10 cellular contexts compared by ENCODE assay signal in the genomic region with DNA sequence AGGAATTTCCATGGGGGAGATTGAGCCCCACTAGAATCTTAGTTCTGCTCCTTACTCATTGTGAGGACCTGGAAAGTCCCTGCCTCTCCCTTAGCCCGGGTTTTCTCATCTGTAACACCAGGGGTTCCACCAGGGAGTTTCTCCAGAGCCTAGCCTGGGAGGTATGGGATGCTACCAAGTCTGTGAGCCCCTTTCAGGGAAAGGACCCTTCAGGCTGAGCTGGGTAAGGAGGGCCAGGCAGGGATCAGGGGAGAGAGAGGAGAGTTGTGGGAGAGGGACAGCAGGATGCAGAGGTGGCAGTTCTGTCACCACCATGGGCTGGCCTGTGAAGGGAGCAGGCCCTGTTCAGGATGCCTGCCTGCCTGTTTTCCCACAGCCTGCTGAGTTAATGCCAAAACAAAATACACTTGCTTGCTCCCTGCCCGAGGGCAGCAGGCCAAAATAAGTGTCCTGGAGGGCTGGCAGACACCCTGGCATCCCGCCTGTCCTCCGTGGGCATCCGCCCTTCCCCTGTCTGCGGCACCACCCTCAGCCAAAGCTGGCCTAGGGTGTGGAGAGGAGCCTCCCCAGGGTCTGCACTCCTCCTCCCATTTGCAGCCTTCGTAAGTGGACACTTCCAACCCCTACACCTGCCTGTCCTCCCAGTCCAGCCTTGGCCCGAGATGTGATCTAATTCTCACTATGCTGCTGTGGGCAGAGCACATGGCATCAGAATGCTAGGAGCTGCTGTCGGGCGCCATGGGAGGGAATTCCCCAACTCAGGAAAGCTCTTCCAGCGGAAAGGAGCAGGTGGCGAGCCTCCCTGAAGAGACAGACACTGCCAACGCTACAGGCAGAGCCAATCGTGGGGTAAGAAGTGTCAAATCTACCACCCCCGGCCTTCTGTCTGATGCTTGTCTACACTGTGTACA. TPM values are rescaled to one million over a fixed set of nuclear protein-coding genes. Genes with fewer than 3 reads are reported as not detected.
DNase-seq lines count a peak whose midpoint lies in the region; ATAC-seq, FAIRE-seq and TF ChIP-seq lines count a peak whose summit lies in the region.
"Had no signal": no experiment of that assay in that cellular context is flagged by ENCODE, and none has a peak within 500 bp of the region (broad histone marks: within the 10 kb centered on the region; RNA-seq: fewer than 3 reads in every experiment).

No MANE protein-coding gene starts in this region.

- peak overlapping the region; percentile 16 to 58; a peak in 1 of 4 replicates for H4K8ac ChIP-seq in IMR-90 (ENCODE audit: low read depth in 2 of 2, low read length in 2 of 2)
- no peak overlapping the region for H4K8ac ChIP-seq in mesenchymal stem cell (ENCODE audit: low read length)

- CTCF ChIA-PET in IMR-90 (lab: Yijun Ruan, JAX) = no interaction called here
- CTCF ChIA-PET in GM12878 (lab: Yijun Ruan, JAX) = interaction anchor here (0.9 to 8.9 kb wide), 7 partner anchors 10 to 100 kb away, joined by 3 to 98 read pairs (median 5); no protein-coding TSS in a partner anchor
- CTCF ChIA-PET in activated naive CD4-positive, alpha-beta T cell treated with anti-CD3 and anti-CD28 coated beads, Interleukin-2, amount 10 ng/mL, durations not matched to agents 7 days and 5 days (lab: Charles Lee) = interaction anchor here (1.6 kb wide), 1 partner anchor 15 kb away, joined by 4 read pairs; no protein-coding TSS in a partner anchor

- peaks cover under 1% of the 10 kb centered on the region for H3K27me3 Mint-ChIP-seq in activated naive CD4-positive, alpha-beta T cell treated with anti-CD3 and anti-CD28 coated beads, Interleukin-2, amount 10 ng/mL, durations not matched to agents 7 days and 5 days

- H3K18ac ChIP-seq in IMR-90 (ENCODE audit: low read depth, low read length) (no peak overlapping the region), mesenchymal stem cell (ENCODE audit: low read depth in 1 of 2, low read length in 2 of 2) (no peak overlapping the region)

- in situ Hi-C loops in IMR-90 (cut with MboI; ENCODE audit: low sequenced_read_pairs) (loop anchor here (10.0 kb wide), 1 partner anchor 423 kb away; no protein-coding TSS in a partner anchor), GM12878 (cut with MboI) (no loop called here)

- peaks cover 13% of the 10 kb centered on the region for H3K4me1 ChIP-seq in IMR-90 (ENCODE audit: control insufficient read depth, insufficient read depth, low read length)
- H3K4me1 ChIP-seq in GM12878 (ENCODE audit: control insufficient read depth, insufficient read depth, low read length) = peaks cover 85% of the 10 kb centered on the region
- peaks cover 17% of the 10 kb centered on the region for H3K4me1 ChIP-seq in mesenchymal stem cell (ENCODE audit: control insufficient read depth, insufficient read depth, low read depth, low read length)

- intact Hi-C loops in IMR-90 (cut with micrococcal nuclease) (no loop called here), GM12878 (cut with micrococcal nuclease; ENCODE audit: unreplicated experiment) (no loop called here)

- SMC1A ChIA-PET in GM12878 (lab: Charles Lee; ENCODE audit: uncharacterized antibody, unreplicated experiment) = interaction anchor here (1.1 to 37.3 kb wide), 2 partner anchors 10 to 21 kb away, joined by 3 to 926 read pairs; no protein-coding TSS in a partner anchor

- H3K23ac ChIP-seq in IMR-90 (ENCODE audit: low read depth, low read length) (peak overlapping the region; percentile 88; the same call in 1 of the 2 replicates), mesenchymal stem cell (ENCODE audit: low read length in 2 of 2) (peak overlapping the region in 1 of 2 experiments; percentile 37)

- H3K36me3 ChIP-seq in IMR-90 (ENCODE audit: control insufficient read depth, insufficient read depth, low read length) = no peaks in the 10 kb centered on the region
- no peaks in the 10 kb centered on the region for H3K36me3 ChIP-seq in GM12878 (ENCODE audit: control insufficient read depth in 2 of 2, insufficient read depth in 2 of 2, low read length in 1 of 2)
- H3K36me3 ChIP-seq in mesenchymal stem cell (ENCODE audit: control insufficient read depth in 1 of 2, insufficient read depth in 2 of 2, low read depth in 1 of 2, low read length in 2 of 2) = no peaks in the 10 kb centered on the region

- H3K9me3 ChIP-seq in IMR-90 (ENCODE audit: control insufficient read depth, insufficient read depth, low read length) (no peaks in the 10 kb centered on the region), GM12878 (replicated peaks; ENCODE audit: control insufficient read depth, insufficient read depth, low read length) (no peaks in the 10 kb centered on the region), mesenchymal stem cell (ENCODE audit: control insufficient read depth, low read length) (no peaks in the 10 kb centered on the region)

- H3K4ac ChIP-seq in IMR-90 (ENCODE audit: low read depth, low read length) = peak overlapping the region; percentile 85
- no peak overlapping the region for H3K4ac ChIP-seq in mesenchymal stem cell (ENCODE audit: low read depth in 1 of 2, low read length in 2 of 2)

- no TSS peak for BruUV-seq in IMR-90 (replicated peaks; lab: Mats Ljungman, UMichigan)
- BruUV-seq in GM12878 (replicated peaks; lab: Mats Ljungman, UMichigan) = no TSS peak

- RAD21 ChIA-PET in GM12878 (lab: Charles Lee; ENCODE audit: unreplicated experiment) = interaction anchor here (0.6 to 22.1 kb wide), 8 partner anchors 8 to 418 kb away, joined by 3 to 441 read pairs (median 3); no protein-coding TSS in a partner anchor

- H4K20me1 ChIP-seq in IMR-90 (ENCODE audit: insufficient read depth, low read length) (no peaks in the 10 kb centered on the region), GM12878 (ENCODE audit: control insufficient read depth, insufficient read depth) (no peaks in the 10 kb centered on the region)

- 86% methylated on average over 1 of the region's 15 CpGs; no CpG with 5 or more reads in 1 of the 2 experiments for WGBS in IMR-90 (ENCODE audit: extremely low coverage in 2 of 2, insufficient read length in 1 of 2), 2 experiments
- 82% methylated on average over 15 of the region's 15 CpGs for WGBS in GM12878 (ENCODE audit: insufficient coverage, insufficient replicate concordance, low lambda C conversion rate, missing lambda C conversion rate)
- 88% methylated on average over 10 of the region's 15 CpGs for WGBS in mesenchymal stem cell

- H4K91ac ChIP-seq in IMR-90 (ENCODE audit: insufficient read depth, low read depth, low read length) (peak overlapping the region; percentile 61), mesenchymal stem cell (ENCODE audit: low read length) (peak overlapping the region; percentile 31)

- TF ChIP-seq EP300 in GM12878 (IDR thresholded peaks at IDR 0.05; ENCODE audit: borderline replicate concordance in 1 of 2, control insufficient read depth in 1 of 2, low read depth in 2 of 2, low read length in 2 of 2) = peak; percentile 32 to 60; a peak in 1 of 4 replicates

- H2AK5ac ChIP-seq in IMR-90 (ENCODE audit: low read depth, low read length) (peak overlapping the region; percentile 69), mesenchymal stem cell (ENCODE audit: low read length, severe bottlenecking) (peak overlapping the region; percentile 31)

- H2BK20ac ChIP-seq in IMR-90 (ENCODE audit: low read depth, low read length) = no peak overlapping the region; the same call in 1 of the 2 replicates

- H3K14ac ChIP-seq in IMR-90 (replicated peaks; ENCODE audit: low read depth, low read length) = 0 out of 2 replicates have a peak overlapping the region, but pooled peaks have one; percentile 65
- peak overlapping the region in 1 of 2 experiments; percentile 35 for H3K14ac ChIP-seq in mesenchymal stem cell (ENCODE audit: low read length in 2 of 2)

- H4K5ac ChIP-seq in IMR-90 (ENCODE audit: low read depth, low read length) = peak overlapping the region; percentile 10; the same call in 1 of the 2 replicates

- no peak for TF ChIP-seq RAD21 in IMR-90 (IDR thresholded peaks at IDR 0.05; ENCODE audit: low read length)
- no peak for TF ChIP-seq RAD21 in GM12878 (IDR thresholded peaks at IDR 0.05; ENCODE audit: insufficient read depth, low read depth, low read length)

- ATAC-seq in IMR-90 (ENCODE audit: low read depth) = no peak
- ATAC-seq in GM12878 = peak; percentile 35
- ATAC-seq: CD8-positive, alpha-beta T cell had no signal

- H3K36me3 Mint-ChIP-seq in activated naive CD4-positive, alpha-beta T cell treated with anti-CD3 and anti-CD28 coated beads, Interleukin-2, amount 10 ng/mL, durations not matched to agents 7 days and 5 days = no peaks in the 10 kb centered on the region
- H3K36me3 Mint-ChIP-seq: CD8-positive, alpha-beta T cell had no signal

- no peak overlapping the region for H3K27ac Mint-ChIP-seq in activated naive CD4-positive, alpha-beta T cell treated with anti-CD3 and anti-CD28 coated beads, Interleukin-2, amount 10 ng/mL, durations not matched to agents 7 days and 5 days
- H3K27ac Mint-ChIP-seq: CD8-positive, alpha-beta T cell had no signal

- H3K9me3 Mint-ChIP-seq in activated naive CD4-positive, alpha-beta T cell treated with anti-CD3 and anti-CD28 coated beads, Interleukin-2, amount 10 ng/mL, durations not matched to agents 7 days and 5 days = no peaks in the 10 kb centered on the region
- H3K9me3 Mint-ChIP-seq: CD8-positive, alpha-beta T cell had no signal

- no peak overlapping the region for H3K4me2 ChIP-seq in IMR-90 (ENCODE audit: low read depth, low read length)
- H3K4me2 ChIP-seq in GM12878 (ENCODE audit: control insufficient read depth, insufficient read depth) = peak overlapping the region; percentile 60
- H3K4me2 ChIP-seq in mesenchymal stem cell (ENCODE audit: low read length, poor library complexity, severe bottlenecking) = no peak overlapping the region

- H2BK120ac ChIP-seq in IMR-90 (ENCODE audit: low read depth, low read length) = peak overlapping the region; percentile 77
- H2BK120ac ChIP-seq in mesenchymal stem cell (ENCODE audit: low read depth, low read length) = no peak overlapping the region

- no peak overlapping the region for H3K56ac ChIP-seq in IMR-90 (ENCODE audit: extremely low read depth, insufficient read depth, low read length)

- POLR2A ChIA-PET in IMR-90 (lab: Charles Lee; ENCODE audit: unreplicated experiment) (no interaction called here), GM12878 (lab: Charles Lee) (interaction anchor here (2.2 to 18.6 kb wide), 2 partner anchors 11 to 14 kb away, joined by 7 to 384 read pairs; no protein-coding TSS in a partner anchor)

- H3K27me3 ChIP-seq in IMR-90 (ENCODE audit: control insufficient read depth, insufficient read depth, low read length) (no peaks in the 10 kb centered on the region), GM12878 (replicated peaks in 1 of 2; ENCODE audit: control insufficient read depth in 2 of 2, insufficient read depth in 2 of 2, low read length in 1 of 2) (no peaks in the 10 kb centered on the region), mesenchymal stem cell (ENCODE audit: control insufficient read depth in 1 of 2, insufficient read depth in 1 of 2, low read length in 2 of 2) (no peaks in the 10 kb centered on the region)

- H3K27ac ChIP-seq in IMR-90 (ENCODE audit: insufficient read depth, low read length) (no peak overlapping the region), GM12878 (ENCODE audit: control insufficient read depth, insufficient read depth) (peak overlapping the region; percentile 80), mesenchymal stem cell (ENCODE audit: low read length, poor library complexity, severe bottlenecking) (peak overlapping the region; percentile 27)

- H2BK15ac ChIP-seq in IMR-90 (ENCODE audit: low read depth, low read length) = peak overlapping the region; percentile 42; the same call in 1 of the 3 replicates
- H2BK15ac ChIP-seq in mesenchymal stem cell (ENCODE audit: low read depth, poor library complexity, severe bottlenecking) = no peak overlapping the region

- peak overlapping the region in 1 of 2 experiments; percentile 47 for H2BK12ac ChIP-seq in mesenchymal stem cell (ENCODE audit: low read length in 2 of 2)

- no peak overlapping the region for H3K4me3 Mint-ChIP-seq in activated naive CD4-positive, alpha-beta T cell treated with anti-CD3 and anti-CD28 coated beads, Interleukin-2, amount 10 ng/mL, durations not matched to agents 7 days and 5 days
- H3K4me3 Mint-ChIP-seq: CD8-positive, alpha-beta T cell had no signal

- DNase-seq in A172 (ENCODE audit: low spot score) (peak; percentile 54), IMR-90 (no peak), GM12878 (ENCODE audit: low read depth, low spot score) (no peak), mesenchymal stem cell (no peak), ecto neural progenitor cell (ENCODE audit: low spot score) (no peak), HTR-8/SVneo (ENCODE audit: insufficient read length, low spot score) (no peak)
- DNase-seq in central memory CD4-positive, alpha-beta T cell = no peak
- no peak for DNase-seq in activated naive CD4-positive, alpha-beta T cell treated with anti-CD3 and anti-CD28 coated beads, Interleukin-2, amount 10 ng/mL, durations not matched to agents 7 days and 5 days
- DNase-seq: activated naive CD4-positive, alpha-beta T cell treated with anti-CD3 and anti-CD28 coated beads, Interleukin-2, amount 50 U/mL, for 16 hours had no signal

- TF ChIP-seq CTCF in IMR-90 (conservative IDR thresholded peaks at IDR 0.05; ENCODE audit: low read depth, low read length) = no peak
- TF ChIP-seq CTCF in GM12878 (IDR thresholded peaks at IDR 0.05 in 2 of 3, conservative IDR thresholded peaks at IDR 0.05 in 1 of 3; ENCODE audit: control insufficient read depth in 2 of 3, extremely low read depth in 1 of 3, insufficient read depth in 1 of 3, low read depth in 3 of 3, low read length in 3 of 3) = no peak

- no peak for TF ChIP-seq POLR2A in IMR-90 (IDR thresholded peaks at IDR 0.05; ENCODE audit: low read depth, low read length)
- TF ChIP-seq POLR2A in GM12878 (IDR thresholded peaks at IDR 0.05; ENCODE audit: low read depth, low read length) = no peak

- H3K9ac ChIP-seq in IMR-90 (ENCODE audit: low read depth, low read length) (no peak overlapping the region), GM12878 (ENCODE audit: control insufficient read depth, insufficient read depth, low read length) (peak overlapping the region; percentile 50), mesenchymal stem cell (ENCODE audit: low read length) (no peak overlapping the region)

- no peak overlapping the region for H3K4me3 ChIP-seq in IMR-90 (ENCODE audit: insufficient read depth, low read depth, low read length)
- no peak overlapping the region for H3K4me3 ChIP-seq in GM12878
- no peak overlapping the region for H3K4me3 ChIP-seq in mesenchymal stem cell (ENCODE audit: insufficient read depth in 1 of 2, low read depth in 1 of 2, low read length in 2 of 2)

- H2BK5ac ChIP-seq in IMR-90 (ENCODE audit: low read depth, low read length, poor library complexity, severe bottlenecking) (no peak overlapping the region), mesenchymal stem cell (ENCODE audit: low read depth, low read length, poor library complexity, severe bottlenecking) (no peak overlapping the region)

- peaks cover 69% of the 10 kb centered on the region for H3K4me1 Mint-ChIP-seq in activated naive CD4-positive, alpha-beta T cell treated with anti-CD3 and anti-CD28 coated beads, Interleukin-2, amount 10 ng/mL, durations not matched to agents 7 days and 5 days

- FAIRE-seq in GM12878 (lab: Jason Lieb, UNC) (no peak), HTR-8/SVneo (lab: Jason Lieb, UNC) (no peak)

- dilution Hi-C loops in IMR-90 (cut with HindIII; ENCODE audit: low sequenced_read_pairs, unreplicated experiment) = no loop called here

- H2AK9ac ChIP-seq in IMR-90 (replicated peaks; ENCODE audit: low read depth, low read length, poor library complexity) = no peak overlapping the region

- no peaks in the 10 kb centered on the region for H3K9me1 ChIP-seq in IMR-90 (ENCODE audit: insufficient read depth, low read length)

- H3K79me1 ChIP-seq in IMR-90 (ENCODE audit: low read depth in 1 of 2, low read length in 2 of 2) (no peaks in the 10 kb centered on the region), mesenchymal stem cell (replicated peaks; ENCODE audit: low read length, poor library complexity, severe bottlenecking) (no peaks in the 10 kb centered on the region)

- H2AFZ ChIP-seq in IMR-90 (replicated peaks; ENCODE audit: low read length, poor library complexity) (peak overlapping the region; percentile 69), GM12878 (ENCODE audit: control insufficient read depth, low read depth, low read length) (peak overlapping the region; percentile 49; the same call in 1 of the 2 replicates), mesenchymal stem cell (ENCODE audit: low read depth, low read length) (peak overlapping the region; percentile 60)

- peaks cover 3% of the 10 kb centered on the region; the same call in 1 of the 2 replicates for H3K79me2 ChIP-seq in GM12878 (ENCODE audit: control insufficient read depth, insufficient read depth, low read length)

RNA-seq across cellular contexts. Expression of gene FCHSD2, which starts 5.9 kb away (rescaled TPM):
- 6.3 and 8.7 TPM in 2 replicates for total RNA-seq in A172 (2014; rRNA removed; shearing (Covaris generic))
- total RNA-seq in IMR-90 (2012; rRNA removed) = 5.9 and 8.9 TPM in 2 replicates
- 16.6 and 18.7 TPM in 2 replicates for polyA plus RNA-seq in IMR-90 (2012; rRNA removed)
- 6.0 and 7.2 TPM in 2 replicates for polyA plus RNA-seq in IMR-90 (2012; cell fraction: cytosol; rRNA removed)
- polyA plus RNA-seq in IMR-90 (2012; cell fraction: nucleus; rRNA removed; ENCODE audit: low replicate concordance) = 11.2 and 40.5 TPM in 2 replicates
- total RNA-seq in GM12878 (2013; cell fraction: nucleolus; rRNA removed) = 80.2 and 85.2 TPM in 2 replicates
- 19.5 and 21.1 TPM in 2 replicates for total RNA-seq in GM12878 (2014; rRNA removed)
- 39.2 and 42.5 TPM in 2 replicates for total RNA-seq in GM12878 (2014; rRNA removed; fragmentation: Illumina TruSeq; extraction: Trizol)
- 82.8 and 89.8 TPM in 2 replicates for total RNA-seq in GM12878 (2021)
- 26.8 TPM for polyA plus RNA-seq in GM12878 (2011; ENCODE audit: low read depth)
- 52.7 and 68.3 TPM in 2 replicates for polyA plus RNA-seq in GM12878 (2011; rRNA removed)
- 34.0 and 36.1 TPM in 2 replicates for polyA plus RNA-seq in GM12878 (2011; cell fraction: cytosol; rRNA removed)
- polyA plus RNA-seq in GM12878 (2011; cell fraction: nucleus; rRNA removed) = 55.8 and 56.5 TPM in 2 replicates
- 27.1 and 40.7 TPM in 2 replicates for polyA plus RNA-seq in GM12878 (2012)
- polyA plus RNA-seq in GM12878 (2014; fragmentation: Illumina TruSeq; extraction: Trizol) = 62.4 and 70.9 TPM in 2 replicates
- 10 to 100 TPM; 13.2 to 15.4 TPM for polyA plus RNA-seq in GM12878 (2014; fragmentation: Nextera tagmentation; extraction: Ambion mirVana)
- 43.0 and 44.6 TPM in 2 replicates for polyA plus RNA-seq in GM12878 (2014; rRNA removed)
- 10 to 100 TPM; 58.7 to 68.4 TPM for polyA plus RNA-seq in GM12878 (2016; fragmentation: Nextera tagmentation; extraction: Ambion mirVana)
- 46.8 and 48.8 TPM in 2 replicates for polyA minus RNA-seq in GM12878 (2011; rRNA and poly(A)+ RNA removed)
- 30.5 and 31.3 TPM in 2 replicates for polyA minus RNA-seq in GM12878 (2011; cell fraction: cytosol; rRNA and poly(A)+ RNA removed)
- polyA minus RNA-seq in GM12878 (2011; cell fraction: nucleus; rRNA and poly(A)+ RNA removed) = 36.1 and 52.3 TPM in 2 replicates
- polyA plus RNA-seq in mesenchymal stem cell (2013, experiment 1 of 2) = 12.8 TPM
- 11.6 TPM for polyA plus RNA-seq in mesenchymal stem cell (2013, experiment 2 of 2)
